ENCODE assay signal across 11 cellular contexts in the genomic region with DNA sequence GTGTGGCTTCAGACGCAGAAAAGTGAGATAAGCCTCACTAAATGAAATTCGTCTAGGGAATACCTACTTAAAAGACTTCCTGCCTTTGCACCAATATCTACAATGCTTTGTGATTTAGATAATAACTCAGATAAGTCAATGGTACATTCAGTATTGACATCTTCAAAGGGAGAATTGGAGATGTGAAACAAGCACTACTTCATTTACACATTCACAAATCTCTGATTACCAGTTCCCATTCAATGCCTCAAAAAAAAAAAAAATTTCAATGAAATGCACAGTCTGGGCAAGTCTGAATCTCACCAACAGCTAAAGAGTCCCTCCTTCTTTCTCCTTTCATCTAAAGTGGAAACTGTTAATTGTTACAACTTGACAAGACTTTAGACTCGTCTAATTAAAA. TPM values are rescaled to one million over a fixed set of nuclear protein-coding genes. Genes with fewer than 3 reads are reported as not detected.
A peak's percentile ranks its signal among the peaks of the same experiment; 100 is the strongest.
DNase-seq lines count a peak whose midpoint lies in the region; ATAC-seq and TF ChIP-seq lines count a peak whose summit lies in the region.
"Had no signal": no experiment of that assay in that cellular context is flagged by ENCODE, and none has a peak within 500 bp of the region (broad histone marks: within the 10 kb centered on the region; RNA-seq: fewer than 3 reads in every experiment).

No MANE protein-coding gene starts in this region.

- peaks cover 61 to 78% (median 65%) of the 10 kb centered on the region in 11 experiments for H4K20me1 ChIP-seq in BLaER1 treated with 17β-estradiol and CSF1 and Interleukin-3, amounts not matched to agents 10 nM and 100 nM
- H4K20me1 ChIP-seq in KMS-11 (ENCODE audit: insufficient read depth), result no peaks in the 10 kb centered on the region
- H4K20me1 ChIP-seq in neural cell (ENCODE audit: insufficient read depth), result peaks cover 15% of the 10 kb centered on the region

- peaks cover 36 to 63% (median 46%) of the 10 kb centered on the region in 11 experiments; a peak in 21 of 22 replicates for H3K36me3 ChIP-seq in BLaER1 treated with 17β-estradiol and CSF1 and Interleukin-3, amounts not matched to agents 10 nM and 100 nM
- H3K36me3 ChIP-seq in KMS-11 (ENCODE audit: insufficient read depth) (no peaks in the 10 kb centered on the region; the same call in 1 of the 2 replicates), neural cell (ENCODE audit: insufficient read depth, low read length) (no peaks in the 10 kb centered on the region)

- H3F3A ChIP-seq in neural cell (ENCODE audit: insufficient read depth, low read length, poor library complexity, severe bottlenecking), result peaks cover 2% of the 10 kb centered on the region

- H3K27me3 ChIP-seq in BLaER1 treated with 17β-estradiol and CSF1 and Interleukin-3, amounts not matched to agents 10 nM and 100 nM, result no peaks in the 10 kb centered on the region
- H3K27me3 ChIP-seq in KMS-11 (ENCODE audit: insufficient read depth, low read depth), result no peaks in the 10 kb centered on the region
- H3K27me3 ChIP-seq in neural cell (ENCODE audit: insufficient read depth, low read depth, low read length), result no peaks in the 10 kb centered on the region

- H3K9ac ChIP-seq in BLaER1 treated with 17β-estradiol and CSF1 and Interleukin-3, amounts not matched to agents 10 nM and 100 nM, result peak overlapping the region; percentile 87 to 96 (median 93)
- no peak overlapping the region; the same call in 1 of the 2 replicates for H3K9ac ChIP-seq in KMS-11
- H3K9ac ChIP-seq in neural cell (ENCODE audit: low read length), result peak overlapping the region; percentile 99

- H3K9me2 ChIP-seq in neural cell (ENCODE audit: insufficient read depth, low read length), result no peaks in the 10 kb centered on the region

- peak overlapping the region; percentile 87 to 96 (median 92); a peak in 19 of 20 replicates for H3K4me3 ChIP-seq in BLaER1 treated with 17β-estradiol and CSF1 and Interleukin-3, amounts not matched to agents 10 nM and 100 nM
- H3K4me3 ChIP-seq in KMS-11 (IDR thresholded peaks at IDR 0.05; ENCODE audit: insufficient read depth, low read depth, low read length) (no peak overlapping the region), neural cell (ENCODE audit: low read length) (peak overlapping the region; percentile 96)

- H3K27ac Mint-ChIP-seq in central memory CD8-positive, alpha-beta T cell (ENCODE audit: low read depth), result peak overlapping the region; percentile 97

- H3K4me1 ChIP-seq in BLaER1 treated with 17β-estradiol and CSF1 and Interleukin-3, amounts not matched to agents 10 nM and 100 nM, result peaks cover 33 to 56% (median 45%) of the 10 kb centered on the region in 10 experiments
- H3K4me1 ChIP-seq in KMS-11 (ENCODE audit: low read depth, poor library complexity, severe bottlenecking), result peaks cover 49% of the 10 kb centered on the region

- H3K9me3 Mint-ChIP-seq in central memory CD8-positive, alpha-beta T cell, result no peaks in the 10 kb centered on the region

- H3K9me3 ChIP-seq in BLaER1 treated with 17β-estradiol and CSF1 and Interleukin-3, amounts not matched to agents 10 nM and 100 nM (replicated peaks in 1 of 11), result no peaks in the 10 kb centered on the region
- no peaks in the 10 kb centered on the region for H3K9me3 ChIP-seq in neural cell (ENCODE audit: low read length)

- H2AFZ ChIP-seq in KMS-11 (ENCODE audit: low read depth), result no peak overlapping the region
- H2AFZ ChIP-seq in neural cell (ENCODE audit: low read depth, low read length), result no peak overlapping the region

- no peak for ATAC-seq in central memory CD8-positive, alpha-beta T cell (replicated peaks; ENCODE audit: extremely low read depth, poor library complexity, severe bottlenecking)
- ATAC-seq in HG02623 (IDR thresholded peaks at IDR 0.05; ENCODE audit: unreplicated experiment), result no peak
- ATAC-seq in GM21576 (IDR thresholded peaks at IDR 0.05; ENCODE audit: unreplicated experiment), result no peak

- peaks cover 47% of the 10 kb centered on the region for H3K4me1 Mint-ChIP-seq in central memory CD8-positive, alpha-beta T cell

- H3K36me3 Mint-ChIP-seq in central memory CD8-positive, alpha-beta T cell (ENCODE audit: insufficient read depth), result peaks cover 24% of the 10 kb centered on the region

- H3K4me2 ChIP-seq in BLaER1 treated with 17β-estradiol and CSF1 and Interleukin-3, amounts not matched to agents 10 nM and 100 nM, result peak overlapping the region; percentile 79 to 93 (median 91)
- H3K4me2 ChIP-seq in KMS-11, result peak overlapping the region; percentile 81
- H3K4me2 ChIP-seq in neural cell (ENCODE audit: low read length), result peak overlapping the region; percentile 66

- TF ChIP-seq RAD21 in neural cell (conservative IDR thresholded peaks at IDR 0.05), result no peak

- H3K27me3 Mint-ChIP-seq in central memory CD8-positive, alpha-beta T cell, result no peaks in the 10 kb centered on the region

- peaks cover 81% of the 10 kb centered on the region for H3K79me2 ChIP-seq in KMS-11 (ENCODE audit: insufficient read depth, low read depth)
- H3K79me2 ChIP-seq in neural cell (replicated peaks; ENCODE audit: insufficient read depth, low read length), result peaks cover 81% of the 10 kb centered on the region

- no peak overlapping the region for H3K4me3 Mint-ChIP-seq in central memory CD8-positive, alpha-beta T cell

- TF ChIP-seq CTCF in KMS-11 (conservative IDR thresholded peaks at IDR 0.05; ENCODE audit: low read depth, low read length), result no peak
- TF ChIP-seq CTCF in neural cell (IDR thresholded peaks at IDR 0.05; ENCODE audit: poor library complexity, severe bottlenecking), result no peak

- peak overlapping the region; percentile 82 to 97 (median 93); a peak in 17 of 22 replicates for H3K27ac ChIP-seq in BLaER1 treated with 17β-estradiol and CSF1 and Interleukin-3, amounts not matched to agents 10 nM and 100 nM
- no peak overlapping the region for H3K27ac ChIP-seq in KMS-11
- H3K27ac ChIP-seq in neural cell (ENCODE audit: low read length), result no peak overlapping the region

- no peak for DNase-seq in central memory CD8-positive, alpha-beta T cell (ENCODE audit: low spot score in 2 of 2)
- no peak for DNase-seq in dedifferentiated amniotic fluid mesenchymal stem cell (ENCODE audit: extremely low spot score)
- no peak for DNase-seq in HUDEP-2 (lab: John Stamatoyannopoulos, UW; ENCODE audit: unreplicated experiment in 76 of 76)
- DNase-seq: kidney glomerular epithelial cell; NCI-H2029 treated with DMSO at 0.1 percent for 48 hours; stimulated activated CD4-positive, alpha-beta T cell treated with anti-CD3 and anti-CD28 coated beads, Interleukin-1b, Interleukin-23, amount 100 ng/mL, for 48 hours had no signal

- no peak for TF ChIP-seq EP300 in neural cell (conservative IDR thresholded peaks at IDR 0.05; ENCODE audit: poor library complexity, severe bottlenecking)

TF ChIP-seq in neural cell, 6 proteins besides CTCF, POLR2A, EP300 and RAD21:
- TF ChIP-seq SMC3 (conservative IDR thresholded peaks at IDR 0.05; ENCODE audit: poor library complexity) (no peak), MXI1 (conservative IDR thresholded peaks at IDR 0.05; ENCODE audit: poor library complexity, severe bottlenecking) (no peak), POLR2AphosphoS5 (IDR thresholded peaks at IDR 0.05) (no peak), EZH2 (IDR thresholded peaks at IDR 0.05; ENCODE audit: borderline replicate concordance, insufficient read depth, low read length, poor library complexity, severe bottlenecking) (no peak), TAF1 (IDR thresholded peaks at IDR 0.05; ENCODE audit: low read depth) (no peak)
- TF ChIP-seq, protein P1, sequence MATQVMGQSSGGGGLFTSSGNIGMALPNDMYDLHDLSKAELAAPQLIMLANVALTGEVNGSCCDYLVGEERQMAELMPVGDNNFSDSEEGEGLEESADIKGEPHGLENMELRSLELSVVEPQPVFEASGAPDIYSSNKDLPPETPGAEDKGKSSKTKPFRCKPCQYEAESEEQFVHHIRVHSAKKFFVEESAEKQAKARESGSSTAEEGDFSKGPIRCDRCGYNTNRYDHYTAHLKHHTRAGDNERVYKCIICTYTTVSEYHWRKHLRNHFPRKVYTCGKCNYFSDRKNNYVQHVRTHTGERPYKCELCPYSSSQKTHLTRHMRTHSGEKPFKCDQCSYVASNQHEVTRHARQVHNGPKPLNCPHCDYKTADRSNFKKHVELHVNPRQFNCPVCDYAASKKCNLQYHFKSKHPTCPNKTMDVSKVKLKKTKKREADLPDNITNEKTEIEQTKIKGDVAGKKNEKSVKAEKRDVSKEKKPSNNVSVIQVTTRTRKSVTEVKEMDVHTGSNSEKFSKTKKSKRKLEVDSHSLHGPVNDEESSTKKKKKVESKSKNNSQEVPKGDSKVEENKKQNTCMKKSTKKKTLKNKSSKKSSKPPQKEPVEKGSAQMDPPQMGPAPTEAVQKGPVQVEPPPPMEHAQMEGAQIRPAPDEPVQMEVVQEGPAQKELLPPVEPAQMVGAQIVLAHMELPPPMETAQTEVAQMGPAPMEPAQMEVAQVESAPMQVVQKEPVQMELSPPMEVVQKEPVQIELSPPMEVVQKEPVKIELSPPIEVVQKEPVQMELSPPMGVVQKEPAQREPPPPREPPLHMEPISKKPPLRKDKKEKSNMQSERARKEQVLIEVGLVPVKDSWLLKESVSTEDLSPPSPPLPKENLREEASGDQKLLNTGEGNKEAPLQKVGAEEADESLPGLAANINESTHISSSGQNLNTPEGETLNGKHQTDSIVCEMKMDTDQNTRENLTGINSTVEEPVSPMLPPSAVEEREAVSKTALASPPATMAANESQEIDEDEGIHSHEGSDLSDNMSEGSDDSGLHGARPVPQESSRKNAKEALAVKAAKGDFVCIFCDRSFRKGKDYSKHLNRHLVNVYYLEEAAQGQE (IDR thresholded peaks at IDR 0.05; ENCODE audit: borderline replicate concordance), result no peak

RNA-seq across cellular contexts. Expression of a gene that starts 3.7 kb away (rescaled TPM):
- 10.4 and 12.9 TPM in 2 replicates for polyA plus RNA-seq in neural cell
- polyA minus RNA-seq in neural cell, result 45.0 and 60.3 TPM in 2 replicates

RNA-seq across cellular contexts. Expression of a gene that starts 44.8 kb away (rescaled TPM):
- 91.1 and 93.2 TPM in 2 replicates for polyA plus RNA-seq in neural cell
- polyA minus RNA-seq in neural cell, result 60.9 and 63.0 TPM in 2 replicates

RNA-seq across cellular contexts. Expression of a gene that starts 50.1 kb away (rescaled TPM):
- 27.5 and 34.5 TPM in 2 replicates for polyA plus RNA-seq in neural cell
- 24.6 and 25.0 TPM in 2 replicates for polyA minus RNA-seq in neural cell

RNA-seq across cellular contexts. Expression of a gene that starts 58.2 kb away (rescaled TPM):
- 15.1 and 17.4 TPM in 2 replicates for polyA plus RNA-seq in neural cell
- 8.5 and 16.9 TPM in 2 replicates for polyA minus RNA-seq in neural cell

Comparison
In these comparisons a context has a peak if more than half of its experiments do, and no peak if none do; other contexts are left out.
1. H3K27ac ChIP-seq: peak in BLaER1 treated with 17β-estradiol and CSF1 and Interleukin-3, amounts not matched to agents 10 nM and 100 nM (11 of 11); none in KMS-11 (single experiment) and neural cell (single experiment).
2. Peak in every context shown above with its lines, with median percentiles within 50 percentile points of each other: H3K4me2 ChIP-seq.